29 cellular contexts compared by ENCODE assay signal in the genomic region with DNA sequence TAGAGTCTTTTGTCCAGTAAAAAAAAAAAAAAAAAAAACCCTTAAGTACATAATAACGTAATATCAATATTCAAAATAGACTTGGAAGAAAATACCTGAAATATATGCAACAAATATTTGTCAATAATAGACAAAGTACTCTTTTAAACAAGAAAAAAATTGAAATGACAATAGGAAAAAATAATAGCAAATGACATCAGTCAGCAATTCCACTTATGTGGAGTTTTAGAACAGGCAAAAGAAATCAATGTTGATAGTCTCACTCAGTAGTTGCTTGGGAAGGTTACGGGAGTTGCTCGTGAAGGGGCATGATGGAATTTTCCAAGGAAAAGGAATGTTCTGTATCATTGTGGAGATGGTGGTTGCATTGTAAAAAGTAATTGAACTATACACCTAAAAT.
"Had no signal": no experiment of that assay in that cellular context is flagged by ENCODE, and none has a peak within 500 bp of the region (broad histone marks: within the 10 kb centered on the region; RNA-seq: fewer than 3 reads in every experiment).

No MANE protein-coding gene starts in this region.

- H3K9me3 Mint-ChIP-seq: activated CD8-positive, alpha-beta T cell treated with anti-CD3 and anti-CD28 coated beads for 36 hours; activated T-cell treated with anti-CD3 and anti-CD28 coated beads, Interleukin-2, amount 50 U/mL, for 4 hours; activated T-helper 17 cell treated with anti-CD3 and anti-CD28 coated beads, Interleukin-2, amount 50 U/mL, for 72 hours had no signal

- H3K4me3 Mint-ChIP-seq: activated CD8-positive, alpha-beta T cell treated with anti-CD3 and anti-CD28 coated beads for 36 hours; activated T-cell treated with anti-CD3 and anti-CD28 coated beads, Interleukin-2, amount 50 U/mL, for 4 hours; activated T-helper 17 cell treated with anti-CD3 and anti-CD28 coated beads, Interleukin-2, amount 50 U/mL, for 72 hours had no signal

- H3K9me3 ChIP-seq: gastrocnemius medialis, ovary, prostate gland, sigmoid colon, suprapubic skin, tibial nerve had no signal

- H3K27me3 Mint-ChIP-seq: activated CD8-positive, alpha-beta T cell treated with anti-CD3 and anti-CD28 coated beads for 36 hours; activated T-helper 17 cell treated with anti-CD3 and anti-CD28 coated beads, Interleukin-2, amount 50 U/mL, for 72 hours; naive B cell had no signal

- H3K36me3 ChIP-seq: brain microvascular endothelial cell, ovary, prostate gland, WERI-Rb-1 had no signal

- H3K4me3 ChIP-seq: coronary artery, dorsolateral prefrontal cortex, gastrocnemius medialis, left ventricle myocardium inferior, lung, ovary, prostate gland, sigmoid colon, suprapubic skin, tibial nerve had no signal

- H3K27me3 ChIP-seq: brain microvascular endothelial cell, dorsolateral prefrontal cortex, gastrocnemius medialis, ovary, sigmoid colon, suprapubic skin, tibial nerve had no signal

- H3K4me1 ChIP-seq: prostate gland had no signal

- FAIRE-seq: astrocyte, small intestine, urothelium cell line had no signal

- H3K27ac Mint-ChIP-seq: activated CD8-positive, alpha-beta T cell treated with anti-CD3 and anti-CD28 coated beads for 36 hours; activated T-helper 17 cell treated with anti-CD3 and anti-CD28 coated beads, Interleukin-2, amount 50 U/mL, for 72 hours had no signal

- ATAC-seq: activated CD8-positive, alpha-beta T cell treated with anti-CD3 and anti-CD28 coated beads for 36 hours; activated T-cell treated with anti-CD3 and anti-CD28 coated beads, Interleukin-2, amount 50 U/mL, for 4 hours; activated T-helper 17 cell treated with anti-CD3 and anti-CD28 coated beads, Interleukin-2, amount 50 U/mL, for 72 hours; gastrocnemius medialis had no signal

- DNase-seq: activated CD4-positive, alpha-beta T cell treated with anti-CD3 and anti-CD28 coated beads for 1 hour; activated CD4-positive, alpha-beta T cell treated with anti-CD3 and anti-CD28 coated beads, Interleukin-2, amount 50 U/mL, for 1 hour; activated CD8-positive, alpha-beta T cell treated with anti-CD3 and anti-CD28 coated beads for 36 hours; activated gamma-delta T cell treated with Interleukin-2 at 50 U/mL for 16 hours; activated T-cell treated with anti-CD3 and anti-CD28 coated beads, Interleukin-2, amount 50 U/mL, for 4 hours; amniotic stem cell; brain microvascular endothelial cell; dorsolateral prefrontal cortex; effector memory CD4-positive, alpha-beta T cell; erythroblast; gastrocnemius medialis; glutamatergic neuron; left ventricle myocardium inferior; naive B cell; ovary; retina; sigmoid colon; small intestine; stimulated activated CD4-positive, alpha-beta T cell treated with anti-CD3 and anti-CD28 coated beads, Interleukin-4, amount 100 ng/mL, for 24 hours; stimulated activated naive CD4-positive, alpha-beta T cell; WERI-Rb-1 had no signal

- H3K27ac ChIP-seq: brain microvascular endothelial cell, ovary, prostate gland, suprapubic skin, tibial nerve, WERI-Rb-1 had no signal
